19 cellular contexts compared by ENCODE assay signal in genomic region chr9:118459832-118460425, GRCh38.
DNase-seq lines count a peak whose midpoint lies in the region; ATAC-seq and TF ChIP-seq lines count a peak whose summit lies in the region.
"Had no signal": no experiment of that assay in that cellular context is flagged by ENCODE, and none has a peak within 500 bp of the region (broad histone marks: within the 10 kb centered on the region; RNA-seq: fewer than 3 reads in every experiment).

No MANE protein-coding gene starts in this region.

- H3K4me3 ChIP-seq in mucosa of descending colon (no peak overlapping the region), adrenal gland (no peak overlapping the region)
- H3K4me3 ChIP-seq: BLaER1, tibial artery had no signal

- TF ChIP-seq CTCF in mucosa of descending colon (IDR thresholded peaks at IDR 0.05) (no peak), adrenal gland (IDR thresholded peaks at IDR 0.05) (no peak)

- intact Hi-C loops in mucosa of descending colon (cut with DNase I, micrococcal nuclease) = no loop called here
- intact Hi-C loops in adrenal gland (cut with DNase I) = no loop called here

- ATAC-seq in mucosa of descending colon (peak; percentile 67), HG03025 (IDR thresholded peaks at IDR 0.05; ENCODE audit: low FRiP score, unreplicated experiment) (no peak)
- ATAC-seq: foreskin keratinocyte; natural killer cell treated with Interleukin-12 subunit alpha and Interleukin-12 subunit beta and Interleukin-15 and Interleukin-18, amount 100 ng/mL, for 72 hours had no signal

- H3K36me3 ChIP-seq in mucosa of descending colon (ENCODE audit: low read depth) (no peaks in the 10 kb centered on the region), adrenal gland (replicated peaks in 1 of 2) (no peaks in the 10 kb centered on the region)
- H3K36me3 ChIP-seq: BLaER1, tibial artery had no signal

- no peak overlapping the region for H3K27ac ChIP-seq in adrenal gland
- H3K27ac ChIP-seq: BLaER1, foreskin keratinocyte, parathyroid adenoma, tibial artery had no signal

- H3K9me3 ChIP-seq in mucosa of descending colon (no peaks in the 10 kb centered on the region), adrenal gland (replicated peaks in 1 of 3) (no peaks in the 10 kb centered on the region)
- H3K9me3 ChIP-seq: BLaER1, tibial artery had no signal

- no peaks in the 10 kb centered on the region for H3K4me1 ChIP-seq in mucosa of descending colon (ENCODE audit: low read depth)
- H3K4me1 ChIP-seq in adrenal gland (replicated peaks in 1 of 2) = no peaks in the 10 kb centered on the region
- H3K4me1 ChIP-seq: BLaER1, foreskin keratinocyte, parathyroid adenoma had no signal

- WGBS in adrenal gland, 4 donors = 69 to 89% (median 76%) methylated on average over 3 of the region's 3 CpGs

- DNase-seq in NCI-H1436 (lab: John Stamatoyannopoulos, UW) (peak; percentile 3), NCI-H1436 treated with DMSO at 0.1 percent for 48 hours (lab: John Stamatoyannopoulos, UW) (no peak), NCI-H1092 treated with DMSO at 0.1 percent for 48 hours (lab: John Stamatoyannopoulos, UW) (peak; percentile 67), NCI-H748 treated with DMSO at 0.1 percent for 48 hours (lab: John Stamatoyannopoulos, UW) (peak; percentile 95), mucosa of descending colon (no peak), adrenal gland (no peak)
- DNase-seq in activated CD4-positive, alpha-beta T cell treated with anti-CD3 and anti-CD28 coated beads, Interleukin-2, amount 50 U/mL, for 1 hour = no peak
- DNase-seq: activated CD4-positive, alpha-beta T cell treated with anti-CD3 and anti-CD28 coated beads for 48 hours; foreskin keratinocyte; H9; NCI-H187 treated with DMSO at 0.1 percent for 48 hours; NK-92 treated with Interleukin-12 subunit alpha and Interleukin-12 subunit beta, amount 100 ng/mL, for 24 hours; stimulated activated CD4-positive, alpha-beta T cell treated with anti-CD3 and anti-CD28 coated beads, Interleukin-1b, Interleukin-23, amount 100 ng/mL, for 48 hours; stimulated activated naive CD4-positive, alpha-beta T cell treated with Interleukin-2 at 50 U/mL for 16 hours; tibial artery had no signal

- no peaks in the 10 kb centered on the region for H3K27me3 ChIP-seq in adrenal gland
- H3K27me3 ChIP-seq: BLaER1, foreskin keratinocyte, tibial artery had no signal

- TF ChIP-seq POLR2A in adrenal gland (IDR thresholded peaks at IDR 0.05) = no peak

Comparison
In these comparisons a context has a peak if more than half of its experiments do, and no peak if none do; other contexts are left out.
1. DNase-seq: peak in NCI-H1436 (single experiment), NCI-H1092 treated with DMSO at 0.1 percent for 48 hours (single experiment) and NCI-H748 treated with DMSO at 0.1 percent for 48 hours (single experiment); none in NCI-H1436 treated with DMSO at 0.1 percent for 48 hours (single experiment), mucosa of descending colon (0 of 3), adrenal gland (0 of 7) and activated CD4-positive, alpha-beta T cell treated with anti-CD3 and anti-CD28 coated beads, Interleukin-2, amount 50 U/mL, for 1 hour (single experiment).